ENCODE assay signal across 13 cellular contexts in the genomic region with DNA sequence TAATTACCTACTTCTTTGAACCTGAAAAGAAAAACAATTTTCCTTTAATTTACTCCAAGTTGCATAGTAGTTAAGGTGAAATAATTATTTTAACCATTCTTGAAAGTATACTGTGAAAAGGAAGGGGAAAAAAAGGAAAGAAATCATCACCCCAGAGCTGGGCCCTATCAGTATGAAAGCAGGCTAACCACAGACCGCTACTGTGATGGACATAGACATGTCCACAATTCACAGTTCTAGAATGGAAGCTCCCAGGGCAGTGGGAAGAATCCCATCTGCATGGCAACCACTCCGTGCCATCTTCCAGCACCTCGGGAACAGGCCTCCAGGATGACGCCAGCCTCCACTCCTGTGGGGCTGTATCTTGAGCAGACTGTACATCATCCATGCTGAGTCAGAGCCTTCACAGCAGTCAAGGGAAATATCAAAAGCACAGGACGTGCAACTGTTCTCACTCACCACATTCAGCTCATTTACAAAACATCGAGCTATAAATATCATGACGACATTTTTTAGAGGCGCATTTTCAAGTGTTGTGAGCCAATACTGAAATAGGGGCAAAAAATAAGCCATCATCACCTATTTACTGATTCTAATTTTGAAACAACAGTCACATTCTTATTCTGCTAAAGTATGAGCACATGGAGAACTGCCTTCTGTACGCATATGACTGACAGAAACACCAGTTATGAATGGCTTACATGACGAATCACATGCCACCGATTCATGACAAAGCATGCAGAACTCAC.
A peak's percentile ranks its signal among the peaks of the same experiment; 100 is the strongest.
DNase-seq lines count a peak whose midpoint lies in the region; ATAC-seq, FAIRE-seq and TF ChIP-seq lines count a peak whose summit lies in the region.
"Had no signal": no experiment of that assay in that cellular context is flagged by ENCODE, and none has a peak within 500 bp of the region (broad histone marks: within the 10 kb centered on the region; RNA-seq: fewer than 3 reads in every experiment).

No MANE protein-coding gene starts in this region.

- H3K4me3 ChIP-seq in psoas muscle (no peak overlapping the region), WERI-Rb-1 (ENCODE audit: low read depth, low read length) (no peak overlapping the region)
- H3K4me3 ChIP-seq: stomach had no signal

- FAIRE-seq in H54 (lab: Jason Lieb, UNC) (peak; percentile 98), RCC 7860 (lab: Jason Lieb, UNC) (no peak)
- FAIRE-seq: D721Med, GM12891 had no signal

- TF ChIP-seq CTCF in psoas muscle (IDR thresholded peaks at IDR 0.05): no peak
- TF ChIP-seq CTCF in WERI-Rb-1 (IDR thresholded peaks at IDR 0.05; ENCODE audit: low read depth, low read length): no peak

- no peaks in the 10 kb centered on the region for H3K36me3 ChIP-seq in psoas muscle (ENCODE audit: insufficient read depth in 1 of 2, low read depth in 1 of 2)
- no peaks in the 10 kb centered on the region for H3K36me3 ChIP-seq in WERI-Rb-1

- H3K27me3 ChIP-seq in psoas muscle (ENCODE audit: insufficient read depth in 3 of 3, low read length in 2 of 3) (no peaks in the 10 kb centered on the region), WERI-Rb-1 (ENCODE audit: insufficient read depth, low read depth, severe bottlenecking) (no peaks in the 10 kb centered on the region)
- H3K27me3 ChIP-seq: stomach had no signal

- intact Hi-C loops in head of caudate nucleus (cut with DNase I) (no loop called here), psoas muscle (cut with DNase I) (no loop called here)

- ATAC-seq in psoas muscle (peak; percentile 96 to 99 (median 98)), HG02938 (IDR thresholded peaks at IDR 0.05; ENCODE audit: unreplicated experiment) (no peak)

- no peaks in the 10 kb centered on the region for H3K9me3 ChIP-seq in psoas muscle
- no peaks in the 10 kb centered on the region for H3K9me3 ChIP-seq in WERI-Rb-1 (ENCODE audit: severe bottlenecking)
- H3K9me3 ChIP-seq: stomach had no signal

- DNase-seq in H54 (ENCODE audit: insufficient read length, low spot score): peak; percentile 64
- DNase-seq in amniotic epithelial cell (ENCODE audit: low read depth): peak; percentile 96
- peak in 28 of 42 donors; percentile 17 to 72 (median 42) for DNase-seq in head of caudate nucleus
- DNase-seq in psoas muscle: peak; percentile 58 to 82
- no peak for DNase-seq in RCC 7860 (ENCODE audit: low spot score)
- DNase-seq in WERI-Rb-1: no peak
- no peak for DNase-seq in AML-193 (lab: John Stamatoyannopoulos, UW)
- DNase-seq: activated CD8-positive, alpha-beta memory T cell treated with anti-CD3 and anti-CD28 coated beads, Interleukin-2, amount 50 U/mL, for 48 hours; stimulated activated CD4-positive, alpha-beta T cell treated with anti-CD3 and anti-CD28 coated beads, Interleukin-4, amount 100 ng/mL, for 4 hours; stomach had no signal

- peaks cover 9% of the 10 kb centered on the region for H3K4me1 ChIP-seq in psoas muscle
- H3K4me1 ChIP-seq: stomach had no signal

- 40 to 61% (median 48%) methylated on average over 11 of the region's 11 CpGs for WGBS in psoas muscle, 3 donors

- peak overlapping the region; percentile 73 for H3K27ac ChIP-seq in psoas muscle
- H3K27ac ChIP-seq in WERI-Rb-1: no peak overlapping the region
- H3K27ac ChIP-seq: stomach had no signal

- TF ChIP-seq POLR2A in H54 (IDR thresholded peaks at IDR 0.05; ENCODE audit: low read depth, low read length): no peak

Comparison
In these comparisons a context has a peak if more than half of its experiments do, and no peak if none do; other contexts are left out.
1. DNase-seq: peak in H54 (single experiment), amniotic epithelial cell (single experiment), head of caudate nucleus (28 of 42) and psoas muscle (2 of 2); none in RCC 7860 (single experiment), WERI-Rb-1 (single experiment) and AML-193 (0 of 2).